1 cellular context compared by ENCODE assay signal in genomic region chr10:71281646-71282322, GRCh38.
TF ChIP-seq lines count a peak whose summit lies in the region.

No MANE protein-coding gene starts in this region.

TF ChIP-seq in K562, 482 proteins besides CTCF, POLR2A, EP300 and RAD21 (continued from another document):
- TF ChIP-seq, protein P1, sequence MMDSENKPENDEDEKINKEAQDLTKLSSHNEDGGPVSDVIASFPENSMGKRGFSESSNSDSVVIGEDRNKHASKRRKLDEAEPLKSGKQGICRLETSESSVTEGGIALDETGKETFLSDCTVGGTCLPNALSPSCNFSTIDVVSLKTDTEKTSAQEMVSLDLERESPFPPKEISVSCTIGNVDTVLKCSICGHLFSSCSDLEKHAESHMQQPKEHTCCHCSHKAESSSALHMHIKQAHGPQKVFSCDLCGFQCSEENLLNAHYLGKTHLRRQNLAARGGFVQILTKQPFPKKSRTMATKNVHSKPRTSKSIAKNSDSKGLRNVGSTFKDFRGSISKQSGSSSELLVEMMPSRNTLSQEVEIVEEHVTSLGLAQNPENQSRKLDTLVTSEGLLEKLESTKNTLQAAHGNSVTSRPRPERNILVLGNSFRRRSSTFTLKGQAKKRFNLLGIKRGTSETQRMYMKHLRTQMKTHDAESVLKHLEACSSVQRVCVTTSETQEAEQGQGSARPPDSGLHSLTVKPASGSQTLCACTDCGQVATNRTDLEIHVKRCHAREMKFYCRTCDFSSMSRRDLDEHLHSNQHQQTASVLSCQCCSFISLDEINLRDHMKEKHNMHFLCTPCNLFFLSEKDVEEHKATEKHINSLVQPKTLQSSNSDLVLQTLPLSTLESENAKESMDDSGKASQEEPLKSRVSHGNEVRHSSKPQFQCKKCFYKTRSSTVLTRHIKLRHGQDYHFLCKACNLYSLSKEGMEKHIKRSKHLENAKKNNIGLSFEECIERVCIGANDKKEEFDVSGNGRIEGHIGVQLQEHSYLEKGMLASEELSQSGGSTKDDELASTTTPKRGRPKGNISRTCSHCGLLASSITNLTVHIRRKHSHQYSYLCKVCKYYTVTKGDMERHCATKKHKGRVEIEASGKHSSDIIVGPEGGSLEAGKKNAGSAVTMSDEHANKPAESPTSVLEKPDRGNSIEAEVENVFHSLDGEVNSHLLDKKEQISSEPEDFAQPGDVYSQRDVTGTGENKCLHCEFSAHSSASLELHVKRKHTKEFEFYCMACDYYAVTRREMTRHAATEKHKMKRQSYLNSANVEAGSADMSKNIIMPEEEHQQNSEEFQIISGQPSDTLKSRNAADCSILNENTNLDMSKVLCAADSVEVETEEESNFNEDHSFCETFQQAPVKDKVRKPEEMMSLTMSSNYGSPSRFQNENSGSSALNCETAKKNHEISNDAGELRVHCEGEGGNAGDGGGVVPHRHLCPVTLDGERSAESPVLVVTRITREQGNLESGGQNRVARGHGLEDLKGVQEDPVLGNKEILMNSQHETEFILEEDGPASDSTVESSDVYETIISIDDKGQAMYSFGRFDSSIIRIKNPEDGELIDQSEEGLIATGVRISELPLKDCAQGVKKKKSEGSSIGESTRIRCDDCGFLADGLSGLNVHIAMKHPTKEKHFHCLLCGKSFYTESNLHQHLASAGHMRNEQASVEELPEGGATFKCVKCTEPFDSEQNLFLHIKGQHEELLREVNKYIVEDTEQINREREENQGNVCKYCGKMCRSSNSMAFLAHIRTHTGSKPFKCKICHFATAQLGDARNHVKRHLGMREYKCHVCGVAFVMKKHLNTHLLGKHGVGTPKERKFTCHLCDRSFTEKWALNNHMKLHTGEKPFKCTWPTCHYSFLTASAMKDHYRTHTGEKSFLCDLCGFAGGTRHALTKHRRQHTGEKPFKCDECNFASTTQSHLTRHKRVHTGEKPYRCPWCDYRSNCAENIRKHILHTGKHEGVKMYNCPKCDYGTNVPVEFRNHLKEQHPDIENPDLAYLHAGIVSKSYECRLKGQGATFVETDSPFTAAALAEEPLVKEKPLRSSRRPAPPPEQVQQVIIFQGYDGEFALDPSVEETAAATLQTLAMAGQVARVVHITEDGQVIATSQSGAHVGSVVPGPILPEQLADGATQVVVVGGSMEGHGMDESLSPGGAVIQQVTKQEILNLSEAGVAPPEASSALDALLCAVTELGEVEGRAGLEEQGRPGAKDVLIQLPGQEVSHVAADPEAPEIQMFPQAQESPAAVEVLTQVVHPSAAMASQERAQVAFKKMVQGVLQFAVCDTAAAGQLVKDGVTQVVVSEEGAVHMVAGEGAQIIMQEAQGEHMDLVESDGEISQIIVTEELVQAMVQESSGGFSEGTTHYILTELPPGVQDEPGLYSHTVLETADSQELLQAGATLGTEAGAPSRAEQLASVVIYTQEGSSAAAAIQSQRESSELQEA (IDR thresholded peaks at IDR 0.05; ENCODE audit: low read depth): no peak
- TF ChIP-seq ZFP36 (IDR thresholded peaks at IDR 0.05; ENCODE audit: low read depth, low read length, partially characterized antibody) (peak; percentile 35), TCF7 (IDR thresholded peaks at IDR 0.05; ENCODE audit: borderline replicate concordance) (no peak), SLC30A9 (CRISPR knock-in tag; IDR thresholded peaks at IDR 0.05) (no peak), RAD51 (IDR thresholded peaks at IDR 0.05; ENCODE audit: borderline replicate concordance, low read depth) (no peak)
